Comparison of ENCODE assay signal across 21 cellular contexts in the genomic region with DNA sequence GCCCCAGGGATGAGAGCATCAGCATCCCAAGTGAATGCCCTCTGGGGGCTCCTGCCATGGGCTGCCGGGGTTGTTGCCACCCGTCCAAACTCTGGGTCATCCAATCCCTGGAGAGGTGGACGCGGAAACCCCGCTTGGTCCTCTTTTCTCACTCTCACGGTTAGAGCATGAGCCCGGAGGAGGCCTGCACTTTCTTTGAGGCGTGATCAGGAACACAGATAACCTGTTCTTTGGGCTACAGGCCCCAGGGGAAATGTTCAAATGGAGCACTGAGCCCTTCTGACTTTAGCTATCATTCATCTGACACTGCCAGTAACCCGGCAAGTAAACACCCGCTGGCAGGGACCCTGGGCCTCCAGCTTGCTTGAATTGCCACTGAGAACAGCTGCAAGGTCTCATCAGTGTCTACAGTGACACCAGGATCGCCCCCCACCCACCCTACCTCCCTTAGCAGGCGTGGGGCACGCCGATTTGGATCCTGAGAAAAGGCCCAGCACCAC. TPM values are rescaled to one million over a fixed set of nuclear protein-coding genes. Genes with fewer than 3 reads are reported as not detected.
A peak's percentile ranks its signal among the peaks of the same experiment; 100 is the strongest.
DNase-seq lines count a peak whose midpoint lies in the region; TF ChIP-seq lines count a peak whose summit lies in the region.
"Had no signal": no experiment of that assay in that cellular context is flagged by ENCODE, and none has a peak within 500 bp of the region (broad histone marks: within the 10 kb centered on the region; RNA-seq: fewer than 3 reads in every experiment).

No MANE protein-coding gene starts in this region.

- H3K27ac ChIP-seq in ACC112 (ENCODE audit: low read depth, low read length) (peak overlapping the region; percentile 27; the same call in 1 of the 2 replicates), hepatocyte (peak overlapping the region; percentile 23), osteoblast (ENCODE audit: low read depth, low read length) (peak overlapping the region; percentile 71)
- H3K27ac ChIP-seq: BLaER1 treated with 17β-estradiol and CSF1 and Interleukin-3, amounts not matched to agents 10 nM and 100 nM; spleen; tibial nerve had no signal

- no peak overlapping the region for H3K4me3 ChIP-seq in ACC112 (ENCODE audit: low read depth, low read length)
- H3K4me3 ChIP-seq in hepatocyte: no peak overlapping the region
- peak overlapping the region; percentile 18 for H3K4me3 ChIP-seq in osteoblast (ENCODE audit: insufficient read depth, low read length)
- H3K4me3 ChIP-seq: BLaER1 treated with 17β-estradiol and CSF1 and Interleukin-3, amounts not matched to agents 10 nM and 100 nM; spleen; tibial nerve had no signal

- H3K9me2 ChIP-seq in hepatocyte (replicated peaks; ENCODE audit: insufficient read depth): no peaks in the 10 kb centered on the region

- H3K9me3 ChIP-seq in hepatocyte (ENCODE audit: low read depth) (no peaks in the 10 kb centered on the region), osteoblast (ENCODE audit: low read depth, low read length) (no peaks in the 10 kb centered on the region)
- H3K9me3 ChIP-seq: BLaER1 treated with 17β-estradiol and CSF1 and Interleukin-3, amounts not matched to agents 10 nM and 100 nM; Caco-2; spleen; tibial nerve had no signal

- peaks cover 28% of the 10 kb centered on the region for H3K4me1 ChIP-seq in ACC112 (ENCODE audit: control insufficient read depth, insufficient read depth, low read length, unreplicated experiment)
- peaks cover 40% of the 10 kb centered on the region for H3K4me1 ChIP-seq in hepatocyte (ENCODE audit: insufficient read depth)
- H3K4me1 ChIP-seq in osteoblast (ENCODE audit: insufficient read depth, low read length): peaks cover 19% of the 10 kb centered on the region

- no peaks in the 10 kb centered on the region for H3K79me2 ChIP-seq in ACC112 (ENCODE audit: control insufficient read depth, insufficient read depth, low read length, unreplicated experiment)
- H3K79me2 ChIP-seq in hepatocyte: no peaks in the 10 kb centered on the region
- H3K79me2 ChIP-seq in osteoblast (ENCODE audit: insufficient read depth, low read length): no peaks in the 10 kb centered on the region

- H4K20me1 ChIP-seq in hepatocyte (ENCODE audit: insufficient read depth, poor library complexity, severe bottlenecking) (no peaks in the 10 kb centered on the region), osteoblast (ENCODE audit: insufficient read depth, low read length) (no peaks in the 10 kb centered on the region)
- H4K20me1 ChIP-seq: BLaER1 treated with 17β-estradiol and CSF1 and Interleukin-3, amounts not matched to agents 10 nM and 100 nM had no signal

- 59% methylated on average over 14 of the region's 14 CpGs for WGBS in hepatocyte (ENCODE audit: low lambda C conversion rate, missing lambda C conversion rate)

- H2AFZ ChIP-seq in ACC112 (ENCODE audit: low read length, unreplicated experiment) (no peak overlapping the region), hepatocyte (no peak overlapping the region), osteoblast (ENCODE audit: low read length) (peak overlapping the region; percentile 79)

- H3K36me3 ChIP-seq in ACC112 (ENCODE audit: insufficient read depth, low read length) (no peaks in the 10 kb centered on the region), hepatocyte (replicated peaks; ENCODE audit: insufficient read depth, low read depth) (no peaks in the 10 kb centered on the region), osteoblast (ENCODE audit: insufficient read depth, low read length) (no peaks in the 10 kb centered on the region)
- H3K36me3 ChIP-seq: BLaER1 treated with 17β-estradiol and CSF1 and Interleukin-3, amounts not matched to agents 10 nM and 100 nM; spleen; tibial nerve had no signal

- H3K27me3 ChIP-seq in ACC112 (ENCODE audit: insufficient read depth, low read length): no peaks in the 10 kb centered on the region
- no peaks in the 10 kb centered on the region for H3K27me3 ChIP-seq in hepatocyte
- H3K27me3 ChIP-seq in osteoblast (ENCODE audit: insufficient read depth, low read length): peaks cover 4% of the 10 kb centered on the region
- H3K27me3 ChIP-seq: BLaER1 treated with 17β-estradiol and CSF1 and Interleukin-3, amounts not matched to agents 10 nM and 100 nM; tibial nerve had no signal

- H3K4me2 ChIP-seq in hepatocyte (no peak overlapping the region), osteoblast (ENCODE audit: insufficient read depth, low read length) (peak overlapping the region; percentile 72)
- H3K4me2 ChIP-seq: BLaER1 treated with 17β-estradiol and CSF1 and Interleukin-3, amounts not matched to agents 10 nM and 100 nM had no signal

- DNase-seq in LHCN-M2 (ENCODE audit: low read depth): peak; percentile 28
- no peak for DNase-seq in hepatocyte (ENCODE audit: low spot score)
- DNase-seq in osteoblast (ENCODE audit: insufficient read length, low spot score, missing footprints): no peak
- no peak for DNase-seq in NCI-H1436 (lab: John Stamatoyannopoulos, UW)
- no peak for DNase-seq in NCI-H446 treated with DMSO at 0.1 percent for 48 hours (lab: John Stamatoyannopoulos, UW)
- DNase-seq in inferior parietal cortex (ENCODE audit: extremely low spot score): no peak
- no peak for DNase-seq in activated CD8-positive, alpha-beta memory T cell treated with anti-CD3 and anti-CD28 coated beads, Interleukin-2, amount 50 U/mL, for 48 hours
- DNase-seq: activated CD4-positive, alpha-beta T cell treated with anti-CD3 and anti-CD28 coated beads for 36 hours; activated naive CD4-positive, alpha-beta T cell; activated T-cell treated with anti-CD3 and anti-CD28 coated beads, Interleukin-2, amount 50 U/mL, for 1 hour; DMS79 treated with DMSO at 0.1 percent for 48 hours; Karpas-422; MV-4-11; naive B cell; occipital lobe; retina; spleen had no signal

- TF ChIP-seq CTCF in hepatocyte (IDR thresholded peaks at IDR 0.05; ENCODE audit: poor library complexity): no peak
- no peak for TF ChIP-seq CTCF in osteoblast (IDR thresholded peaks at IDR 0.05; ENCODE audit: extremely low read depth, low read depth, low read length)

RNA-seq across cellular contexts. Expression of a gene that starts 29.4 kb away (rescaled TPM):
- total RNA-seq in LHCN-M2 (2014; rRNA removed): 66.2 and 120 TPM in 2 replicates
- 9.2 TPM for polyA plus RNA-seq in LHCN-M2 (2012)
- 23.5 and 28.9 TPM in 2 replicates for total RNA-seq in hepatocyte
- 11.7 and 20.1 TPM in 2 replicates for polyA plus RNA-seq in hepatocyte
- 39.1 and 43.0 TPM in 2 replicates for total RNA-seq in osteoblast
